In the genomic region with DNA sequence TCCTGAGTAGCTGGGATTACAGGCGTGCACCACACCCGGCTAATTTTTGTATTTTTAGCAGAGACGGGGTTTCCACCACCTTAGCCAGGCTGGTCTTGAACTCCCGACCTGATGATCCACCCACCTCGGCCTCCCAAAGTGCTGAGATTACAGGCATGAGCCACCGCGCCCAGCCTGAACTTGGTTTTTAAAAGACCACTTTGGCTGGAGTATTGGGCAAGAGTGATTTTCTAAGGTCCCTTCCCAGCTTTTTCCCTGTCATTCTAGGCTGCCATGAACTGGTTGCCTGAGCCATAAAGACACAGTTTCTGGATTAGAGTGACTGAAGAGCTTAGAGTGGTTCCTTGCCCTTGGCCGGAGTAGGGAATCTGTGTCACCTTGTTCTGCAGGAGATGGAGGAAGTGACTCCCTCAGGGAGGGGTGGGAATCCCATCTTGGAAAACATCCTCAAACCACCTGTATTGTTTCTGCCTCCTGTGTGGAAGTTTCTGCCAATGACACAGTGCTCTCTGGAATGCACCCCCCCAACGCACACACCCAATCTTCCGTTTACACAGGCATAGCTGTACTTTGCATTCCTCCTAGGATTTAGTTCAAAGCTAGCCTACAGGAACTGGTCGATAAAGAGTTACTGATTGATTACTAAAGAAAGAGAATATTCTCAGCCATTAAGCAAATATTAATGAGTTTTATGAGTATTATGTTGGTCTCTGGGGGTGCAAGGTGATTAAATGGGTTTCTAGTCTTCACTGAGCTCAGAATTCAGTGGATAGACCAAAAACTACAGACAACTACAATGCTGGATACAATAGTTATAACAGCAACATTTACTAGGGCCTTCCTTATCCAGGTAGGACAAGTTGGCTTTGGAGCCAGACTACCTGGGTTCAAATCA, we compare ENCODE assay signal across 1 cellular context.
TF ChIP-seq lines count a peak whose summit lies in the region.

No MANE protein-coding gene starts in this region.

TF ChIP-seq in liver, 16 proteins besides CTCF, POLR2A, EP300 and RAD21 (continued from another document):
- TF ChIP-seq, protein P1, sequence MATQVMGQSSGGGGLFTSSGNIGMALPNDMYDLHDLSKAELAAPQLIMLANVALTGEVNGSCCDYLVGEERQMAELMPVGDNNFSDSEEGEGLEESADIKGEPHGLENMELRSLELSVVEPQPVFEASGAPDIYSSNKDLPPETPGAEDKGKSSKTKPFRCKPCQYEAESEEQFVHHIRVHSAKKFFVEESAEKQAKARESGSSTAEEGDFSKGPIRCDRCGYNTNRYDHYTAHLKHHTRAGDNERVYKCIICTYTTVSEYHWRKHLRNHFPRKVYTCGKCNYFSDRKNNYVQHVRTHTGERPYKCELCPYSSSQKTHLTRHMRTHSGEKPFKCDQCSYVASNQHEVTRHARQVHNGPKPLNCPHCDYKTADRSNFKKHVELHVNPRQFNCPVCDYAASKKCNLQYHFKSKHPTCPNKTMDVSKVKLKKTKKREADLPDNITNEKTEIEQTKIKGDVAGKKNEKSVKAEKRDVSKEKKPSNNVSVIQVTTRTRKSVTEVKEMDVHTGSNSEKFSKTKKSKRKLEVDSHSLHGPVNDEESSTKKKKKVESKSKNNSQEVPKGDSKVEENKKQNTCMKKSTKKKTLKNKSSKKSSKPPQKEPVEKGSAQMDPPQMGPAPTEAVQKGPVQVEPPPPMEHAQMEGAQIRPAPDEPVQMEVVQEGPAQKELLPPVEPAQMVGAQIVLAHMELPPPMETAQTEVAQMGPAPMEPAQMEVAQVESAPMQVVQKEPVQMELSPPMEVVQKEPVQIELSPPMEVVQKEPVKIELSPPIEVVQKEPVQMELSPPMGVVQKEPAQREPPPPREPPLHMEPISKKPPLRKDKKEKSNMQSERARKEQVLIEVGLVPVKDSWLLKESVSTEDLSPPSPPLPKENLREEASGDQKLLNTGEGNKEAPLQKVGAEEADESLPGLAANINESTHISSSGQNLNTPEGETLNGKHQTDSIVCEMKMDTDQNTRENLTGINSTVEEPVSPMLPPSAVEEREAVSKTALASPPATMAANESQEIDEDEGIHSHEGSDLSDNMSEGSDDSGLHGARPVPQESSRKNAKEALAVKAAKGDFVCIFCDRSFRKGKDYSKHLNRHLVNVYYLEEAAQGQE (IDR thresholded peaks at IDR 0.05), result no peak
- no peak for TF ChIP-seq FOXA1 (IDR thresholded peaks at IDR 0.05)
